Comparison of ENCODE assay signal across 1 cellular context in genomic region chr1:189678779-189679178, GRCh38.
TF ChIP-seq lines count a peak whose summit lies in the region.

No MANE protein-coding gene starts in this region.

TF ChIP-seq in HCT116, 20 proteins besides CTCF, POLR2A, EP300 and RAD21 (continued from another document):
- TF ChIP-seq, protein P1, sequence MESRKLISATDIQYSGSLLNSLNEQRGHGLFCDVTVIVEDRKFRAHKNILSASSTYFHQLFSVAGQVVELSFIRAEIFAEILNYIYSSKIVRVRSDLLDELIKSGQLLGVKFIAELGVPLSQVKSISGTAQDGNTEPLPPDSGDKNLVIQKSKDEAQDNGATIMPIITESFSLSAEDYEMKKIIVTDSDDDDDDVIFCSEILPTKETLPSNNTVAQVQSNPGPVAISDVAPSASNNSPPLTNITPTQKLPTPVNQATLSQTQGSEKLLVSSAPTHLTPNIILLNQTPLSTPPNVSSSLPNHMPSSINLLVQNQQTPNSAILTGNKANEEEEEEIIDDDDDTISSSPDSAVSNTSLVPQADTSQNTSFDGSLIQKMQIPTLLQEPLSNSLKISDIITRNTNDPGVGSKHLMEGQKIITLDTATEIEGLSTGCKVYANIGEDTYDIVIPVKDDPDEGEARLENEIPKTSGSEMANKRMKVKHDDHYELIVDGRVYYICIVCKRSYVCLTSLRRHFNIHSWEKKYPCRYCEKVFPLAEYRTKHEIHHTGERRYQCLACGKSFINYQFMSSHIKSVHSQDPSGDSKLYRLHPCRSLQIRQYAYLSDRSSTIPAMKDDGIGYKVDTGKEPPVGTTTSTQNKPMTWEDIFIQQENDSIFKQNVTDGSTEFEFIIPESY (IDR thresholded peaks at IDR 0.05; ENCODE audit: extremely low read depth, insufficient replicate concordance, low read length), result no peak
- no peak for TF ChIP-seq EZH2 (IDR thresholded peaks at IDR 0.05)
